Comparison of ENCODE assay signal across 9 cellular contexts in genomic region chr1:39701092-39701460, GRCh38. TPM values are rescaled to one million over a fixed set of nuclear protein-coding genes. Genes with fewer than 3 reads are reported as not detected.
DNase-seq lines count a peak whose midpoint lies in the region; ATAC-seq and TF ChIP-seq lines count a peak whose summit lies in the region.
"Had no signal": no experiment of that assay in that cellular context is flagged by ENCODE, and none has a peak within 500 bp of the region (broad histone marks: within the 10 kb centered on the region; RNA-seq: fewer than 3 reads in every experiment).

No MANE protein-coding gene starts in this region.

- no peaks in the 10 kb centered on the region for H3K36me3 Mint-ChIP-seq in type B pancreatic cell
- H3K36me3 Mint-ChIP-seq: naive B cell had no signal

- H3K4me1 Mint-ChIP-seq in type B pancreatic cell (ENCODE audit: unreplicated experiment), result peaks cover 14% of the 10 kb centered on the region
- H3K4me1 Mint-ChIP-seq: naive B cell had no signal

- H3K36me3 ChIP-seq in body of pancreas (replicated peaks in 1 of 2; ENCODE audit: insufficient read depth in 1 of 2, low read depth in 2 of 2), result no peaks in the 10 kb centered on the region

- peaks cover 33% of the 10 kb centered on the region for H3K4me1 ChIP-seq in body of pancreas

- peak; percentile 82 for ATAC-seq in body of pancreas

- peak overlapping the region; percentile 65 to 88 (median 81) for H3K27ac ChIP-seq in body of pancreas

- H3K4me3 Mint-ChIP-seq in type B pancreatic cell, result peak overlapping the region; percentile 10
- H3K4me3 Mint-ChIP-seq: naive B cell had no signal

- no peak for TF ChIP-seq CTCF in body of pancreas (IDR thresholded peaks at IDR 0.05)
- TF ChIP-seq CTCF in type B pancreatic cell (conservative IDR thresholded peaks at IDR 0.05), result no peak
- TF ChIP-seq CTCF in GM13977 (IDR thresholded peaks at IDR 0.05; ENCODE audit: extremely low read depth, insufficient read depth, missing control alignments), result no peak

- 5 to 11% methylated on average over 12 of the region's 12 CpGs for WGBS in body of pancreas, 2 donors

- peak in 1 of 3 donors; percentile 61 for TF ChIP-seq POLR2A in body of pancreas (IDR thresholded peaks at IDR 0.05)

- peaks cover 69% of the 10 kb centered on the region for H3K27me3 Mint-ChIP-seq in type B pancreatic cell

- H3K4me3 ChIP-seq in body of pancreas, result no peak overlapping the region

- no peaks in the 10 kb centered on the region for H3K9me3 ChIP-seq in body of pancreas

- in situ Hi-C loops in GM13977 (cut with MboI; ENCODE audit: low pct_unique_long_range_greater_than_20kb, low sequenced_read_pairs, unreplicated experiment), result no loop called here

- intact Hi-C loops in body of pancreas (cut with DNase I), result no loop called here

- H3K9me3 Mint-ChIP-seq in type B pancreatic cell, result no peaks in the 10 kb centered on the region
- H3K9me3 Mint-ChIP-seq: naive B cell had no signal

- no peaks in the 10 kb centered on the region for H3K27me3 ChIP-seq in body of pancreas

- DNase-seq in NCI-H2227 treated with DMSO at 0.1 percent for 48 hours (lab: John Stamatoyannopoulos, UW) (peak; percentile 62), NCI-H2227 (lab: John Stamatoyannopoulos, UW; ENCODE audit: unreplicated experiment) (no peak), body of pancreas (peak; percentile 88 to 94 (median 93)), left kidney (ENCODE audit: low read depth, low spot score) (peak; percentile 52), type B pancreatic cell (ENCODE audit: extremely low spot score, unreplicated experiment) (peak; percentile 37), GM13977 (ENCODE audit: low spot score) (no peak), SIG-M5 (lab: John Stamatoyannopoulos, UW) (no peak), NCI-H128 (lab: John Stamatoyannopoulos, UW; ENCODE audit: unreplicated experiment) (no peak)
- DNase-seq: naive B cell had no signal

- no peak overlapping the region for H3K27ac Mint-ChIP-seq in type B pancreatic cell
- H3K27ac Mint-ChIP-seq: naive B cell had no signal

RNA-seq across cellular contexts. Expression of gene HPCAL4, which starts 9.8 kb away (rescaled TPM):
- total RNA-seq in body of pancreas (1 to 10 TPM in 1 of 2 donors, under 1 TPM in 1; 0.66 to 9.1 TPM), type B pancreatic cell (ENCODE audit: low replicate concordance) (0.21 and 0.53 TPM in 2 replicates)

RNA-seq across cellular contexts. Expression of gene NT5C1A, which starts 29.2 kb away (rescaled TPM):
- 1 to 10 TPM; 2.3 to 3.1 TPM for total RNA-seq in body of pancreas
- 0.43 TPM in 1 of 2 replicates, not detected in the other for total RNA-seq in type B pancreatic cell (ENCODE audit: low replicate concordance)

RNA-seq across cellular contexts. Expression of gene PPIE, which starts 37.6 kb away (rescaled TPM):
- 10 to 100 TPM; 25.9 to 33.6 TPM for total RNA-seq in body of pancreas
- 50.0 and 51.7 TPM in 2 replicates for total RNA-seq in type B pancreatic cell (ENCODE audit: low replicate concordance)

Comparison
In these comparisons a context has a peak if more than half of its experiments do, and no peak if none do; other contexts are left out.
1. DNase-seq: peak in NCI-H2227 treated with DMSO at 0.1 percent for 48 hours (single experiment), body of pancreas (4 of 4), left kidney (single experiment) and type B pancreatic cell (single experiment); none in NCI-H2227 (single experiment), GM13977 (single experiment), SIG-M5 (single experiment) and NCI-H128 (single experiment).